In the genomic region with DNA sequence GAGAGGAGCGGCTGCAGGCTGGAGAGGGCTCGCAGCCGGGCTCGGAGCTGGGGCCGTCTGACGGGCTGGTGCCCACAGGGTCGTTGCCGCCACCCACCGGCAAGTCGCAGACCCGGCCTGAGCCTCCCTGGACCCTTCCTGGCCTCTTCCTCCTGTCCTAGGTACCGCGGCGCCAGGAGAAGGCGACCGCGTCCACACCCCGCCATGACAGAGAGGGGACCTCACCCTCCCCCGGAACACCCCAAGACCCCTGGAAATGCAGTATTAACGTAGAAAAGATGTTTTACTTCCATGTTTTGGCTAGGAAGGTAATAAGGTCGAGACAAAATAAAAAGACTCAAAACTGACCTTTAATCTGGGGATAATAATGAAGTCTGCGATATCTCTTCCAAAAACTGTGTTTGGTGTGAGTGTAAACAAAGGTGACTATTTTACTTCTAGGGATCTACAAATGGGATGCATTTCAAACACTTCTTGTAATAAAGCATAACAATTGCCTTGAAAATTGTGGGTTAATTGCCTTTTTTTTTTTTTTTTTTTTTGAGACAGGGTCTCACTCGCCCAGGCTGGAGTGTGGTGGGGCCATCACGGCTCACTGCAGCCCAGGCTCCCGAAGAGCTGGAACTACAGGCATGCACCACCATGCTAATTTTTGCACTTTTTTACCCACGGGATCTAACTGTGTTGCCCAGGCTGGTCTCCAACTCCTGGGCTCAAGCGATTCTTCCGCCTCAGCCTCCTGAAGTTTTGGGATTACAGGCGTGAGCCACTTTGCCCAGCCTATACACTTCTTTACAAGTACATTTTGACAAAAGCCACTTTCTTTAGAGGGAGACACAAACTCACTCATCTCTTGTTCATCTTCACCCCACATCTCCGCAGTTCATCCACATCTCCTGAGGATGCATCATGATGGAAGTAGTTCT, we compare ENCODE assay signal across 8 cellular contexts. TPM values are rescaled to one million over a fixed set of nuclear protein-coding genes. Genes with fewer than 3 reads are reported as not detected.
DNase-seq lines count a peak whose midpoint lies in the region; ATAC-seq and TF ChIP-seq lines count a peak whose summit lies in the region.

No MANE protein-coding gene starts in this region.

- H3K4me3 ChIP-seq in left ventricle myocardium inferior (peak overlapping the region; percentile 96), neutrophil (ENCODE audit: low read depth in 1 of 2, low read length in 1 of 2) (peak overlapping the region; percentile 86 to 97)
- H3K4me3 ChIP-seq in effector memory CD4-positive, alpha-beta T cell (ENCODE audit: insufficient read depth, low read depth, low read length, poor library complexity, severe bottlenecking): peak overlapping the region; percentile 99

- H3K27me3 ChIP-seq in left ventricle myocardium inferior (ENCODE audit: low read depth): no peaks in the 10 kb centered on the region
- H3K27me3 ChIP-seq in effector memory CD4-positive, alpha-beta T cell (replicated peaks; ENCODE audit: control insufficient read depth, insufficient read depth, low read length, poor library complexity, severe bottlenecking): no peaks in the 10 kb centered on the region
- H3K27me3 ChIP-seq in neutrophil: no peaks in the 10 kb centered on the region

- H3K9me3 ChIP-seq in left ventricle myocardium inferior (replicated peaks) (no peaks in the 10 kb centered on the region), KOPT-K1 (ENCODE audit: insufficient read depth, low read length, poor library complexity, severe bottlenecking) (no peaks in the 10 kb centered on the region), neutrophil (peaks cover 6% of the 10 kb centered on the region)
- H3K9me3 ChIP-seq in effector memory CD4-positive, alpha-beta T cell (ENCODE audit: control insufficient read depth, low read length): no peaks in the 10 kb centered on the region

- intact Hi-C loops in left ventricle myocardium inferior (cut with micrococcal nuclease): loop anchor here (10.0 kb wide), 1 partner anchor 97 kb away; no protein-coding TSS in a partner anchor
- intact Hi-C loops in Right ventricle myocardium inferior (cut with DNase I): loop anchor here (5.0 to 10.0 kb wide), 2 partner anchors 89 to 567 kb away; partner anchors contain the start of genes MTFR1L and TMEM50A

- ATAC-seq in Right ventricle myocardium inferior: no peak

- no peak for DNase-seq in left ventricle myocardium inferior
- no peak for DNase-seq in Right ventricle myocardium inferior (ENCODE audit: missing footprints)
- DNase-seq in effector memory CD4-positive, alpha-beta T cell: no peak
- no peak for DNase-seq in cortex of kidney (lab: John Stamatoyannopoulos, UW)
- DNase-seq in NCI-H446 (lab: John Stamatoyannopoulos, UW): no peak
- no peak for DNase-seq in activated CD4-positive, alpha-beta T cell treated with anti-CD3 and anti-CD28 coated beads, Interleukin-2, amount 50 U/mL, for 48 hours

- H3K4me1 ChIP-seq in left ventricle myocardium inferior (peaks cover 49% of the 10 kb centered on the region), neutrophil (ENCODE audit: control insufficient read depth in 1 of 2, insufficient read depth in 1 of 2, low read depth in 1 of 2, low read length in 1 of 2) (peaks cover 39% of the 10 kb centered on the region in 2 experiments)
- H3K4me1 ChIP-seq in effector memory CD4-positive, alpha-beta T cell (ENCODE audit: control insufficient read depth, insufficient read depth, low read length, poor library complexity, severe bottlenecking): peaks cover 32% of the 10 kb centered on the region

- H3K27ac ChIP-seq in left ventricle myocardium inferior (replicated peaks): peak overlapping the region; percentile 100
- peak overlapping the region; percentile 92 for H3K27ac ChIP-seq in KOPT-K1 (ENCODE audit: low read depth, low read length, poor library complexity, severe bottlenecking)
- peak overlapping the region; percentile 99 for H3K27ac ChIP-seq in effector memory CD4-positive, alpha-beta T cell (ENCODE audit: insufficient read depth, low read length, poor library complexity, severe bottlenecking)
- peak overlapping the region; percentile 95 for H3K27ac ChIP-seq in neutrophil

- TF ChIP-seq CTCF in left ventricle myocardium inferior (IDR thresholded peaks at IDR 0.05; ENCODE audit: borderline replicate concordance): no peak
- no peak for TF ChIP-seq CTCF in neutrophil (IDR thresholded peaks at IDR 0.05)

- H3K36me3 ChIP-seq in left ventricle myocardium inferior (peaks cover 35% of the 10 kb centered on the region), KOPT-K1 (ENCODE audit: insufficient read depth, low read length) (peaks cover 29% of the 10 kb centered on the region), neutrophil (peaks cover 36% of the 10 kb centered on the region)
- peaks cover 37% of the 10 kb centered on the region for H3K36me3 ChIP-seq in effector memory CD4-positive, alpha-beta T cell (ENCODE audit: control insufficient read depth, insufficient read depth, low read length)

RNA-seq across cellular contexts. Expression of gene RSRP1, which starts 0.8 kb away (rescaled TPM):
- 41.1 TPM for total RNA-seq in left ventricle myocardium inferior
- 41.4 TPM for total RNA-seq in Right ventricle myocardium inferior

RNA-seq across cellular contexts. Expression of gene SYF2, which starts 15.8 kb away (rescaled TPM):
- total RNA-seq in left ventricle myocardium inferior (35.1 TPM), Right ventricle myocardium inferior (34.1 TPM)

RNA-seq across cellular contexts. Expression of gene RHD, which starts 24.2 kb away (rescaled TPM):
- total RNA-seq in left ventricle myocardium inferior (not detected), Right ventricle myocardium inferior (not detected)
